ENCODE assay signal across 9 cellular contexts in genomic region chr1:212949771-212950170, GRCh38. TPM values are rescaled to one million over a fixed set of nuclear protein-coding genes. Genes with fewer than 3 reads are reported as not detected.
DNase-seq lines count a peak whose midpoint lies in the region; ATAC-seq and TF ChIP-seq lines count a peak whose summit lies in the region.
"Had no signal": no experiment of that assay in that cellular context is flagged by ENCODE, and none has a peak within 500 bp of the region (broad histone marks: within the 10 kb centered on the region; RNA-seq: fewer than 3 reads in every experiment).

No MANE protein-coding gene starts in this region.

- H3K27ac ChIP-seq in CD4-positive, CD25-positive, alpha-beta regulatory T cell (ENCODE audit: insufficient read depth, low read length, poor library complexity, severe bottlenecking), result no peak overlapping the region
- H3K27ac ChIP-seq in KMS-11 (no peak overlapping the region), neural progenitor cell (no peak overlapping the region)
- H3K27ac ChIP-seq: HL-60 had no signal

- H3K36me3 ChIP-seq in CD4-positive, CD25-positive, alpha-beta regulatory T cell (ENCODE audit: control insufficient read depth, insufficient read depth, low read length), result no peaks in the 10 kb centered on the region
- H3K36me3 ChIP-seq in KMS-11 (ENCODE audit: insufficient read depth) (no peaks in the 10 kb centered on the region), neural progenitor cell (no peaks in the 10 kb centered on the region)

- no peaks in the 10 kb centered on the region for H3K9me3 ChIP-seq in CD4-positive, CD25-positive, alpha-beta regulatory T cell (ENCODE audit: control insufficient read depth in 2 of 2, low read length in 2 of 2)
- H3K9me3 ChIP-seq in neural progenitor cell (ENCODE audit: low read depth), result no peaks in the 10 kb centered on the region

- ATAC-seq in CD4-positive, CD25-positive, alpha-beta regulatory T cell (ENCODE audit: low read depth in 2 of 2), result no peak
- no peak for ATAC-seq in effector memory CD8-positive, alpha-beta T cell (replicated peaks)
- no peak for ATAC-seq in GM21423 (IDR thresholded peaks at IDR 0.05; ENCODE audit: unreplicated experiment)

- peak overlapping the region; percentile 69 to 89 (median 85) for H3K4me3 Mint-ChIP-seq in CD4-positive, CD25-positive, alpha-beta regulatory T cell
- H3K4me3 Mint-ChIP-seq in effector memory CD8-positive, alpha-beta T cell, result peak overlapping the region; percentile 58 to 78
- peak overlapping the region; percentile 92 for H3K4me3 Mint-ChIP-seq in neural progenitor cell

- CTCF ChIA-PET in HEK293T (lab: Yijun Ruan, JAX), result no interaction called here

- peaks cover 0 to 7% (median 0%) of the 10 kb centered on the region in 7 donors for H3K9me3 Mint-ChIP-seq in CD4-positive, CD25-positive, alpha-beta regulatory T cell
- no peaks in the 10 kb centered on the region for H3K9me3 Mint-ChIP-seq in effector memory CD8-positive, alpha-beta T cell
- peaks cover 2% of the 10 kb centered on the region for H3K9me3 Mint-ChIP-seq in neural progenitor cell

- H2AFZ ChIP-seq in KMS-11 (ENCODE audit: low read depth), result peak overlapping the region; percentile 43; the same call in 1 of the 2 replicates
- H2AFZ ChIP-seq in neural progenitor cell (replicated peaks), result peak overlapping the region; percentile 90

- POLR2A ChIA-PET in HEK293T (lab: Yijun Ruan, JAX), result interaction anchor here (1.8 kb wide), 1 partner anchor 92 kb away, joined by 7 read pairs; the partner anchor contains the start of gene FLVCR1

- peaks cover 22% of the 10 kb centered on the region for H3F3A ChIP-seq in neural progenitor cell (ENCODE audit: low read depth)

- no peak for DNase-seq in CD4-positive, CD25-positive, alpha-beta regulatory T cell
- no peak for DNase-seq in effector memory CD8-positive, alpha-beta T cell
- DNase-seq in neural progenitor cell (ENCODE audit: low spot score) (no peak), NCI-H345 treated with DMSO at 0.1 percent for 48 hours (lab: John Stamatoyannopoulos, UW; ENCODE audit: unreplicated experiment) (no peak), HEK293T (ENCODE audit: extremely low spot score) (no peak), HPDE6-E6E7 (ENCODE audit: extremely low spot score) (no peak)

- H4K20me1 ChIP-seq in KMS-11 (ENCODE audit: insufficient read depth), result no peaks in the 10 kb centered on the region
- H4K20me1 ChIP-seq in neural progenitor cell (ENCODE audit: low read depth), result peaks cover 4% of the 10 kb centered on the region

- H3K4me1 Mint-ChIP-seq in CD4-positive, CD25-positive, alpha-beta regulatory T cell, result peaks cover 0 to 18% (median 4%) of the 10 kb centered on the region in 4 donors
- peaks cover 0 to 14% of the 10 kb centered on the region in 2 donors for H3K4me1 Mint-ChIP-seq in effector memory CD8-positive, alpha-beta T cell (ENCODE audit: low read depth in 2 of 2)
- peaks cover 14% of the 10 kb centered on the region for H3K4me1 Mint-ChIP-seq in neural progenitor cell

- peaks cover 11% of the 10 kb centered on the region for H3K4me1 ChIP-seq in CD4-positive, CD25-positive, alpha-beta regulatory T cell (ENCODE audit: control insufficient read depth, insufficient read depth, low read length, poor library complexity, severe bottlenecking)
- H3K4me1 ChIP-seq in KMS-11 (ENCODE audit: low read depth, poor library complexity, severe bottlenecking) (peaks cover 13% of the 10 kb centered on the region), neural progenitor cell (peaks cover 12% of the 10 kb centered on the region)

- peak overlapping the region; percentile 26 for H3K4me3 ChIP-seq in CD4-positive, CD25-positive, alpha-beta regulatory T cell (ENCODE audit: low read depth, low read length)
- H3K4me3 ChIP-seq in KMS-11 (IDR thresholded peaks at IDR 0.05; ENCODE audit: insufficient read depth, low read depth, low read length), result peak overlapping the region; percentile 23
- H3K4me3 ChIP-seq in neural progenitor cell, result peak overlapping the region; percentile 92

- H3K4me2 ChIP-seq in KMS-11 (peak overlapping the region; percentile 10; the same call in 1 of the 2 replicates), neural progenitor cell (peak overlapping the region; percentile 100)

- H3K9ac ChIP-seq in KMS-11 (no peak overlapping the region), neural progenitor cell (no peak overlapping the region)

- no peak overlapping the region for H3K27ac Mint-ChIP-seq in CD4-positive, CD25-positive, alpha-beta regulatory T cell
- H3K27ac Mint-ChIP-seq in effector memory CD8-positive, alpha-beta T cell, result no peak overlapping the region
- H3K27ac Mint-ChIP-seq in neural progenitor cell, result no peak overlapping the region

- TF ChIP-seq CTCF in KMS-11 (conservative IDR thresholded peaks at IDR 0.05; ENCODE audit: low read depth, low read length) (no peak), neural progenitor cell (IDR thresholded peaks at IDR 0.05) (no peak)

- H3K79me2 ChIP-seq in KMS-11 (ENCODE audit: insufficient read depth, low read depth), result no peaks in the 10 kb centered on the region
- peaks cover 4% of the 10 kb centered on the region for H3K79me2 ChIP-seq in neural progenitor cell (ENCODE audit: low read depth)

- peaks cover 4% of the 10 kb centered on the region for H3K27me3 ChIP-seq in CD4-positive, CD25-positive, alpha-beta regulatory T cell (ENCODE audit: control insufficient read depth, insufficient read depth, low read length)
- H3K27me3 ChIP-seq in KMS-11 (ENCODE audit: insufficient read depth, low read depth) (no peaks in the 10 kb centered on the region), neural progenitor cell (peaks cover 37% of the 10 kb centered on the region)

- H3K27me3 Mint-ChIP-seq in CD4-positive, CD25-positive, alpha-beta regulatory T cell, result peaks cover 52% of the 10 kb centered on the region
- H3K27me3 Mint-ChIP-seq in effector memory CD8-positive, alpha-beta T cell, result peaks cover 42 to 81% of the 10 kb centered on the region in 2 donors
- H3K27me3 Mint-ChIP-seq in neural progenitor cell (ENCODE audit: insufficient read depth, low read depth), result peaks cover 4% of the 10 kb centered on the region

- no peaks in the 10 kb centered on the region for H3K36me3 Mint-ChIP-seq in CD4-positive, CD25-positive, alpha-beta regulatory T cell
- H3K36me3 Mint-ChIP-seq in effector memory CD8-positive, alpha-beta T cell (ENCODE audit: insufficient read depth), result no peaks in the 10 kb centered on the region
- H3K36me3 Mint-ChIP-seq in neural progenitor cell, result peaks cover 6% of the 10 kb centered on the region

TF ChIP-seq in HEK293T, 16 proteins besides CTCF, POLR2A, EP300 and RAD21:
- TF ChIP-seq ZNF384 (IDR thresholded peaks at IDR 0.05) (no peak), NFRKB (IDR thresholded peaks at IDR 0.05) (no peak), FOXA1 (IDR thresholded peaks at IDR 0.05) (no peak), ELF4 (IDR thresholded peaks at IDR 0.05) (no peak), ARNT (IDR thresholded peaks at IDR 0.05) (no peak), LEF1 (IDR thresholded peaks at IDR 0.05; ENCODE audit: borderline replicate concordance) (no peak), SP1 (IDR thresholded peaks at IDR 0.05) (no peak), SUZ12 (IDR thresholded peaks at IDR 0.05) (no peak)

RNA-seq across cellular contexts. Expression of gene VASH2, which starts 0.6 kb away (rescaled TPM):
- 1.7 TPM for total RNA-seq in CD4-positive, CD25-positive, alpha-beta regulatory T cell
- polyA plus RNA-seq in CD4-positive, CD25-positive, alpha-beta regulatory T cell, result under 1 TPM; 0.25 to 0.55 (median 0.34) TPM
- total RNA-seq in neural progenitor cell (ENCODE audit: low replicate concordance), result 5.2 and 10.7 TPM in 2 replicates

Comparison
In these comparisons a context has a peak if more than half of its experiments do, and no peak if none do; other contexts are left out.
1. H3K4me3 ChIP-seq: peak in every context shown above with its lines; median percentile 92 in neural progenitor cell; 26 in CD4-positive, CD25-positive, alpha-beta regulatory T cell; 23 in KMS-11.